Comparison of ENCODE assay signal across 23 cellular contexts in genomic region chr1:89203166-89203565, GRCh38. TPM values are rescaled to one million over a fixed set of nuclear protein-coding genes. Genes with fewer than 3 reads are reported as not detected.
DNase-seq lines count a peak whose midpoint lies in the region; ATAC-seq and TF ChIP-seq lines count a peak whose summit lies in the region.
"Had no signal": no experiment of that assay in that cellular context is flagged by ENCODE, and none has a peak within 500 bp of the region (broad histone marks: within the 10 kb centered on the region; RNA-seq: fewer than 3 reads in every experiment).

No MANE protein-coding gene starts in this region.

- H3K4me3 ChIP-seq in PC-3 (ENCODE audit: low read length) (no peak overlapping the region), fibroblast of the aortic adventitia (ENCODE audit: low read depth, low read length) (no peak overlapping the region), heart left ventricle (no peak overlapping the region), hepatocyte (no peak overlapping the region)
- H3K4me3 ChIP-seq: mucosa of descending colon, stomach, upper lobe of left lung had no signal

- H3K79me2 ChIP-seq in PC-3 (ENCODE audit: low read length) = no peaks in the 10 kb centered on the region
- H3K79me2 ChIP-seq in hepatocyte = no peaks in the 10 kb centered on the region

- H3K9me2 ChIP-seq in PC-3 (replicated peaks; ENCODE audit: low read length) = no peaks in the 10 kb centered on the region
- no peaks in the 10 kb centered on the region for H3K9me2 ChIP-seq in hepatocyte (replicated peaks; ENCODE audit: insufficient read depth)

- H3K36me3 ChIP-seq in PC-3 (ENCODE audit: low read depth, low read length) = no peaks in the 10 kb centered on the region; the same call in 1 of the 2 replicates
- no peaks in the 10 kb centered on the region for H3K36me3 ChIP-seq in heart left ventricle
- H3K36me3 ChIP-seq in hepatocyte (replicated peaks; ENCODE audit: insufficient read depth, low read depth) = no peaks in the 10 kb centered on the region
- H3K36me3 ChIP-seq: neutrophil, stomach, upper lobe of left lung had no signal

- H2AFZ ChIP-seq in PC-3 (ENCODE audit: low read length) (no peak overlapping the region), hepatocyte (no peak overlapping the region)

- no peak overlapping the region for H3K4me3 Mint-ChIP-seq in activated T-cell treated with anti-CD3 and anti-CD28 coated beads, Interleukin-2, amount 50 U/mL, for 72 hours
- H3K4me3 Mint-ChIP-seq in stimulated activated memory B cell treated with anti-CD40 and anti-IgM and Interleukin-4, amounts not matched to agents 10 μg/mL and 1 μg/mL and 100 μg/mL, for 72 hours = no peak overlapping the region
- H3K4me3 Mint-ChIP-seq: CD8-positive, alpha-beta T cell; endodermal cell had no signal

- no peak for TF ChIP-seq POLR2A in heart left ventricle (IDR thresholded peaks at IDR 0.05)

- intact Hi-C loops in PC-3 (cut with micrococcal nuclease) = no loop called here
- intact Hi-C loops in heart left ventricle (cut with DNase I) = loop anchor here in 4 of 10 donors (5.0 to 10.0 kb wide), 3 partner anchors 52 to 152 kb away; no protein-coding TSS in a partner anchor

- H3K9me3 ChIP-seq in PC-3 (ENCODE audit: low read length) = 0 out of 2 replicates have a peak, but pooled peaks cover 5% of the 10 kb centered on the region
- peaks cover 0 to 22% (median 1%) of the 10 kb centered on the region in 12 donors for H3K9me3 ChIP-seq in heart left ventricle
- no peaks in the 10 kb centered on the region for H3K9me3 ChIP-seq in hepatocyte (ENCODE audit: low read depth)
- H3K9me3 ChIP-seq: neutrophil had no signal

- peaks cover 9 to 11% of the 10 kb centered on the region in 2 donors for H3K9me3 Mint-ChIP-seq in activated T-cell treated with anti-CD3 and anti-CD28 coated beads, Interleukin-2, amount 50 U/mL, for 72 hours
- peaks cover 17% of the 10 kb centered on the region for H3K9me3 Mint-ChIP-seq in stimulated activated memory B cell treated with anti-CD40 and anti-IgM and Interleukin-4, amounts not matched to agents 10 μg/mL and 1 μg/mL and 100 μg/mL, for 72 hours

- no peak for TF ChIP-seq CTCF in PC-3 (conservative IDR thresholded peaks at IDR 0.05; ENCODE audit: low read depth, low read length)
- no peak for TF ChIP-seq CTCF in fibroblast of the aortic adventitia (IDR thresholded peaks at IDR 0.05; ENCODE audit: insufficient read depth, low read length)
- no peak for TF ChIP-seq CTCF in heart left ventricle (IDR thresholded peaks at IDR 0.05)
- no peak for TF ChIP-seq CTCF in hepatocyte (IDR thresholded peaks at IDR 0.05; ENCODE audit: poor library complexity)

- ATAC-seq in activated T-cell treated with anti-CD3 and anti-CD28 coated beads, Interleukin-2, amount 50 U/mL, for 72 hours (replicated peaks in 1 of 2) = peak; percentile 26 to 35
- ATAC-seq in PC-3 (peak; percentile 66), heart left ventricle (no peak)
- no peak for ATAC-seq in stimulated activated memory B cell treated with anti-CD40 and anti-IgM and Interleukin-4, amounts not matched to agents 10 μg/mL and 1 μg/mL and 100 μg/mL, for 72 hours
- ATAC-seq: CD8-positive, alpha-beta T cell; mucosa of descending colon had no signal

- H3K36me3 Mint-ChIP-seq in activated T-cell treated with anti-CD3 and anti-CD28 coated beads, Interleukin-2, amount 50 U/mL, for 72 hours (ENCODE audit: insufficient read depth in 2 of 2) = peaks cover 7 to 24% of the 10 kb centered on the region in 2 donors
- H3K36me3 Mint-ChIP-seq in stimulated activated memory B cell treated with anti-CD40 and anti-IgM and Interleukin-4, amounts not matched to agents 10 μg/mL and 1 μg/mL and 100 μg/mL, for 72 hours = peaks cover 29% of the 10 kb centered on the region

- CTCF ChIA-PET in PC-3 (lab: Charles Lee) = no interaction called here

- no peaks in the 10 kb centered on the region for H3K4me1 ChIP-seq in PC-3 (ENCODE audit: insufficient read depth, low read length)
- peaks cover 0 to 22% (median 15%) of the 10 kb centered on the region in 12 donors for H3K4me1 ChIP-seq in heart left ventricle
- no peaks in the 10 kb centered on the region for H3K4me1 ChIP-seq in hepatocyte (ENCODE audit: insufficient read depth)

- no peak for DNase-seq in activated T-cell treated with anti-CD3 and anti-CD28 coated beads, Interleukin-2, amount 50 U/mL, for 72 hours
- no peak for DNase-seq in activated T-cell treated with anti-CD3 and anti-CD28 coated beads, Interleukin-2, amount 50 U/mL, for 1 hour
- DNase-seq in PC-3 (peak; percentile 45), fibroblast of the aortic adventitia (ENCODE audit: low read depth) (peak; percentile 12), T-helper 1 cell (no peak), heart left ventricle (no peak), hepatocyte (ENCODE audit: low spot score) (no peak)
- DNase-seq: anterior cingulate cortex; CD8-positive, alpha-beta T cell; endodermal cell; hippocampal formation; kidney; mucosa of descending colon; MV-4-11; NCI-H1930; NCI-H510A treated with DMSO at 0.1 percent for 48 hours; Right ventricle myocardium superior; stomach; upper lobe of left lung had no signal

- no peak overlapping the region for H3K4me2 ChIP-seq in PC-3 (ENCODE audit: low read length)
- no peak overlapping the region for H3K4me2 ChIP-seq in hepatocyte

- no peak overlapping the region for H3K9ac ChIP-seq in PC-3 (ENCODE audit: low read length)

- peaks cover 52% of the 10 kb centered on the region for H3K4me1 Mint-ChIP-seq in activated T-cell treated with anti-CD3 and anti-CD28 coated beads, Interleukin-2, amount 50 U/mL, for 72 hours (ENCODE audit: low read depth)
- H3K4me1 Mint-ChIP-seq in stimulated activated memory B cell treated with anti-CD40 and anti-IgM and Interleukin-4, amounts not matched to agents 10 μg/mL and 1 μg/mL and 100 μg/mL, for 72 hours = peaks cover 37% of the 10 kb centered on the region

- H3K27me3 Mint-ChIP-seq in activated T-cell treated with anti-CD3 and anti-CD28 coated beads, Interleukin-2, amount 50 U/mL, for 72 hours (ENCODE audit: low read depth) = no peaks in the 10 kb centered on the region
- no peaks in the 10 kb centered on the region for H3K27me3 Mint-ChIP-seq in stimulated activated memory B cell treated with anti-CD40 and anti-IgM and Interleukin-4, amounts not matched to agents 10 μg/mL and 1 μg/mL and 100 μg/mL, for 72 hours

- 89 to 100% (median 95%) methylated on average over 1 of the region's 1 CpG for WGBS in heart left ventricle, 4 donors
- 87% methylated on average over 1 of the region's 1 CpG for whole genome bisulfite sequencing in hepatocyte (ENCODE audit: low lambda C conversion rate, missing lambda C conversion rate)

- POLR2A ChIA-PET in PC-3 (lab: Charles Lee; ENCODE audit: unreplicated experiment) = no interaction called here

- no peaks in the 10 kb centered on the region for H3K27me3 ChIP-seq in PC-3 (ENCODE audit: low read length)
- no peaks in the 10 kb centered on the region for H3K27me3 ChIP-seq in heart left ventricle
- no peaks in the 10 kb centered on the region for H3K27me3 ChIP-seq in hepatocyte
- H3K27me3 ChIP-seq: stomach, upper lobe of left lung had no signal

- H3K27ac Mint-ChIP-seq in activated T-cell treated with anti-CD3 and anti-CD28 coated beads, Interleukin-2, amount 50 U/mL, for 72 hours = no peak overlapping the region
- H3K27ac Mint-ChIP-seq in stimulated activated memory B cell treated with anti-CD40 and anti-IgM and Interleukin-4, amounts not matched to agents 10 μg/mL and 1 μg/mL and 100 μg/mL, for 72 hours = peak overlapping the region; percentile 17
- H3K27ac Mint-ChIP-seq: CD8-positive, alpha-beta T cell; endodermal cell had no signal

- H3K27ac ChIP-seq in PC-3 (ENCODE audit: low read length) = no peak overlapping the region
- no peak overlapping the region for H3K27ac ChIP-seq in heart left ventricle
- no peak overlapping the region for H3K27ac ChIP-seq in hepatocyte
- H3K27ac ChIP-seq: neutrophil had no signal

- BruUV-seq in PC-3 (replicated peaks; lab: Mats Ljungman, UMichigan) = no TSS peak

- no peaks in the 10 kb centered on the region for H3F3A ChIP-seq in PC-3 (ENCODE audit: low read length, unreplicated experiment)

- H4K20me1 ChIP-seq in PC-3 (ENCODE audit: low read length) (no peaks in the 10 kb centered on the region), hepatocyte (ENCODE audit: insufficient read depth, poor library complexity, severe bottlenecking) (no peaks in the 10 kb centered on the region)

RNA-seq across cellular contexts. Expression of gene GBP4, which starts 4.4 kb away (rescaled TPM):
- total RNA-seq in activated T-cell treated with anti-CD3 and anti-CD28 coated beads, Interleukin-2, amount 50 U/mL, for 72 hours = 10 to 100 TPM; 37.7 to 60.6 TPM
- 0.07 and 0.86 TPM in 2 replicates for total RNA-seq in PC-3 (2014; rRNA removed)
- total RNA-seq in fibroblast of the aortic adventitia (ENCODE audit: low replicate concordance) = 0.09 and 3.7 TPM in 2 replicates
- total RNA-seq in heart left ventricle = 10 to 100 TPM in 4 of 9 donors, 1 to 10 TPM in 5; 4.3 to 46.4 (median 6.4) TPM
- polyA plus RNA-seq in heart left ventricle = 10 to 100 TPM; 10.4 to 10.6 TPM
- 0.84 and 3.9 TPM in 2 replicates for total RNA-seq in hepatocyte
- 0.28 and 0.66 TPM in 2 replicates for polyA plus RNA-seq in hepatocyte
- total RNA-seq: chondrocyte, H1 had no signal

RNA-seq across cellular contexts. Expression of gene GBP7, which starts 27.4 kb away (rescaled TPM):
- under 1 TPM in 1 of 2 donors, not detected in 1; 0.23 TPM for total RNA-seq in activated T-cell treated with anti-CD3 and anti-CD28 coated beads, Interleukin-2, amount 50 U/mL, for 72 hours
- 0.07 TPM in 1 of 2 replicates, not detected in the other for total RNA-seq in PC-3 (2014; rRNA removed)
- total RNA-seq in fibroblast of the aortic adventitia (ENCODE audit: low replicate concordance) = not detected in 2 replicates
- total RNA-seq in heart left ventricle = under 1 TPM in 2 of 9 donors, not detected in 7; 0.16 to 0.17 TPM
- not detected for polyA plus RNA-seq in heart left ventricle
- total RNA-seq in hepatocyte = 0.63 and 1.0 TPM in 2 replicates
- 0.06 and 0.27 TPM in 2 replicates for polyA plus RNA-seq in hepatocyte
- total RNA-seq: chondrocyte, endodermal cell, H1, kidney, Right ventricle myocardium superior, stomach had no signal
- polyA plus RNA-seq: H1, stomach had no signal

Comparison
In these comparisons a context has a peak if more than half of its experiments do, and no peak if none do; other contexts are left out.
1. ATAC-seq: peak in activated T-cell treated with anti-CD3 and anti-CD28 coated beads, Interleukin-2, amount 50 U/mL, for 72 hours (2 of 2) and PC-3 (single experiment); none in stimulated activated memory B cell treated with anti-CD40 and anti-IgM and Interleukin-4, amounts not matched to agents 10 μg/mL and 1 μg/mL and 100 μg/mL, for 72 hours (single experiment) and heart left ventricle (0 of 4).
2. DNase-seq: peak in PC-3 (single experiment) and fibroblast of the aortic adventitia (single experiment); none in activated T-cell treated with anti-CD3 and anti-CD28 coated beads, Interleukin-2, amount 50 U/mL, for 72 hours (0 of 2), activated T-cell treated with anti-CD3 and anti-CD28 coated beads, Interleukin-2, amount 50 U/mL, for 1 hour (single experiment), T-helper 1 cell (0 of 5), heart left ventricle (0 of 5) and hepatocyte (single experiment).